Comparison of ENCODE assay signal across 33 cellular contexts in genomic region chr4:69122476-69122875, GRCh38. TPM values are rescaled to one million over a fixed set of nuclear protein-coding genes. Genes with fewer than 3 reads are reported as not detected.
"Had no signal": no experiment of that assay in that cellular context is flagged by ENCODE, and none has a peak within 500 bp of the region (broad histone marks: within the 10 kb centered on the region; RNA-seq: fewer than 3 reads in every experiment).

No MANE protein-coding gene starts in this region.

- H3K4me1 ChIP-seq: gastroesophageal sphincter, heart left ventricle, left lung, pancreas, right atrium auricular region, stomach, thyroid gland, vagina had no signal

- DNase-seq: dorsolateral prefrontal cortex; effector CD4-positive, alpha-beta T cell; foreskin fibroblast; heart left ventricle; left cardiac atrium; left lung; mesenchymal stem cell; mucosa of descending colon; naive B cell; pancreas; stimulated activated CD4-positive, alpha-beta T cell treated with anti-CD3 and anti-CD28 coated beads, Interleukin-2, amount 100 ng/mL, for 24 hours; stimulated activated CD4-positive, alpha-beta T cell treated with anti-CD3 and anti-CD28 coated beads, Interleukin-4, amount 100 ng/mL, for 24 hours; stimulated activated naive CD4-positive, alpha-beta T cell treated with Interleukin-2 at 50 U/mL for 16 hours; stomach; thyroid gland; trophoblast cell had no signal

- H3K27me3 ChIP-seq: dorsolateral prefrontal cortex, gastroesophageal sphincter, heart left ventricle, hepatocyte, left lung, neutrophil, pancreas, right atrium auricular region, stomach, thyroid gland, vagina had no signal

- H3K4me2 ChIP-seq: hepatocyte had no signal

- H3K9me3 ChIP-seq: gastroesophageal sphincter, heart left ventricle, left lung, mucosa of descending colon, neutrophil, pancreas, right atrium auricular region, stomach, thyroid gland, vagina had no signal

- H3K79me2 ChIP-seq: hepatocyte had no signal

- H3K36me3 ChIP-seq: gastroesophageal sphincter, heart left ventricle, left lung, neutrophil, pancreas, right atrium auricular region, stomach, thyroid gland, vagina had no signal

- ATAC-seq: esophagus mucosa; gastroesophageal sphincter; heart left ventricle; left cardiac atrium; left lung; mucosa of descending colon; natural killer cell treated with Interleukin-12 subunit alpha and Interleukin-12 subunit beta and Interleukin-15 and Interleukin-18, amount 100 ng/mL, for 72 hours; pancreas; sciatic nerve; stimulated activated effector memory CD8-positive, alpha-beta T cell treated with anti-CD3 and anti-CD28 coated beads, Interleukin-12 subunit alpha, Interleukin-12 subunit beta, amount 100 ng/mL, for 72 hours had no signal

- H3K27ac ChIP-seq: dorsolateral prefrontal cortex, epithelial cell of prostate, gastroesophageal sphincter, heart left ventricle, hepatocyte, left lung, neutrophil, pancreas, right atrium auricular region, stomach, thyroid gland, vagina had no signal

- H2AFZ ChIP-seq: hepatocyte had no signal

- H3K4me3 ChIP-seq: dorsolateral prefrontal cortex, gastroesophageal sphincter, heart left ventricle, hepatocyte, left lung, mucosa of descending colon, pancreas, right atrium auricular region, stomach, thyroid gland, vagina had no signal

- FAIRE-seq: islet of Langerhans, pancreas had no signal

RNA-seq across cellular contexts. Expression of gene UGT2B7, which starts 26.2 kb away (rescaled TPM):
- total RNA-seq: dorsolateral prefrontal cortex; esophagus mucosa; gastroesophageal sphincter; heart left ventricle; left cardiac atrium; lung microvascular endothelial cell; mesothelial cell of epicardium; natural killer cell treated with Interleukin-12 subunit alpha and Interleukin-12 subunit beta and Interleukin-15 and Interleukin-18, amount 100 ng/mL, for 72 hours; omental fat pad; posterior vena cava; right atrium auricular region; sciatic nerve; subcutaneous adipose tissue; temporal lobe; thyroid gland; vagina had no signal
- polyA plus RNA-seq: heart left ventricle had no signal
